8 cellular contexts compared by ENCODE assay signal in the genomic region with DNA sequence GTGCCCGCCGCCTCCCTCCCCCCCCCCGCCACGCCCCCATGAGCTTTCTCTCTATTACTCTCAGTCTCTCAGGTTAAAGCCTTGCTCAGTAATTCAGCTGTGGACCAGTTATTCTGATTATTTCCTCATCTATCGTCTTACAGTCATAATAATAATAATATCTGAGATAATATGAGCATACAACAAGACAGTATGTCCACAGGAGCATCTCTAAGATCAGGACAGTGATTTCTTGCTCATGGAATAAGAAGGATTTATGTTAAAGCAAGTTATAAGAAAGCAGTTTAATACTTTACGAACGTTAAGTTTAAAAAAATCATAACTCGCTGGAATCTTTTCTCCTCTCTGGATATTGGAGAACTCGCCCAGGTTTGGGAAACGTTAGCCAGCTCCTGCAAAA. TPM values are rescaled to one million over a fixed set of nuclear protein-coding genes. Genes with fewer than 3 reads are reported as not detected.
DNase-seq lines count a peak whose midpoint lies in the region; TF ChIP-seq lines count a peak whose summit lies in the region.

No MANE protein-coding gene starts in this region.

- H3K4me1 Mint-ChIP-seq in endothelial cell (ENCODE audit: unreplicated experiment) (peaks cover 20% of the 10 kb centered on the region), nephron progenitor cell (peaks cover 66% of the 10 kb centered on the region)

- no peaks in the 10 kb centered on the region for H3K79me2 ChIP-seq in PC-9 (ENCODE audit: low read depth)

- no peaks in the 10 kb centered on the region for H3K27me3 ChIP-seq in PC-9 (ENCODE audit: insufficient read depth, low read depth)

- POLR2A ChIA-PET in PC-9 (lab: Charles Lee; ENCODE audit: unreplicated experiment), result interaction anchor here (0.6 to 1.2 kb wide), 5 partner anchors 17 to 1370 kb away, joined by 3 to 7 read pairs (median 5); no protein-coding TSS in a partner anchor

- no peaks in the 10 kb centered on the region for H3K9me2 ChIP-seq in PC-9 (ENCODE audit: insufficient read depth)

- H3K27ac ChIP-seq in PC-9, result peak overlapping the region; percentile 97

- H3K4me3 Mint-ChIP-seq in endothelial cell (ENCODE audit: unreplicated experiment) (peak overlapping the region; percentile 79), nephron progenitor cell (peak overlapping the region; percentile 88)

- CTCF ChIA-PET in PC-9 (lab: Charles Lee), result interaction anchor here (0.5 to 0.6 kb wide), 2 partner anchors 16 to 339 kb away, joined by 4 to 6 read pairs; no protein-coding TSS in a partner anchor

- no peak overlapping the region for H3K27ac Mint-ChIP-seq in endothelial cell (ENCODE audit: unreplicated experiment)
- peak overlapping the region; percentile 91 for H3K27ac Mint-ChIP-seq in nephron progenitor cell

- H3K36me3 Mint-ChIP-seq in endothelial cell (ENCODE audit: low read depth, unreplicated experiment) (no peaks in the 10 kb centered on the region), nephron progenitor cell (ENCODE audit: low read depth) (no peaks in the 10 kb centered on the region)

- peak overlapping the region; percentile 85 for H2AFZ ChIP-seq in PC-9

- intact Hi-C loops in PC-9 (cut with micrococcal nuclease; ENCODE audit: unreplicated experiment), result loop anchor here (1.0 to 2.0 kb wide), 5 partner anchors 57 to 464 kb away; no protein-coding TSS in a partner anchor

- no TSS peak for BruUV-seq in PC-9 (replicated peaks; lab: Mats Ljungman, UMichigan)

- H3K4me1 ChIP-seq in PC-9 (replicated peaks; ENCODE audit: insufficient read depth), result peaks cover 78% of the 10 kb centered on the region

- H3K9me3 ChIP-seq in PC-9 (ENCODE audit: insufficient read depth, low read depth), result no peaks in the 10 kb centered on the region

- TF ChIP-seq CTCF in AG09309 (IDR thresholded peaks at IDR 0.05; ENCODE audit: control insufficient read depth, insufficient read depth, low read depth, low read length, missing control alignments) (no peak), PC-9 (conservative IDR thresholded peaks at IDR 0.05) (no peak), endothelial cell (IDR thresholded peaks at IDR 0.05; ENCODE audit: unreplicated experiment) (no peak), nephron progenitor cell (IDR thresholded peaks at IDR 0.05) (no peak)

- no peaks in the 10 kb centered on the region for H3K9me3 Mint-ChIP-seq in endothelial cell (ENCODE audit: unreplicated experiment)
- no peaks in the 10 kb centered on the region for H3K9me3 Mint-ChIP-seq in nephron progenitor cell

- H3F3A ChIP-seq in PC-9 (ENCODE audit: insufficient read depth, low read depth), result peaks cover 47% of the 10 kb centered on the region

- H3K27me3 Mint-ChIP-seq in endothelial cell (ENCODE audit: unreplicated experiment), result peaks cover 2% of the 10 kb centered on the region
- H3K27me3 Mint-ChIP-seq in nephron progenitor cell (ENCODE audit: low read depth, poor library complexity), result peaks cover 11% of the 10 kb centered on the region

- peak overlapping the region; percentile 98 for H3K4me2 ChIP-seq in PC-9

- peak overlapping the region; percentile 61 for H3K4me3 ChIP-seq in AG09309 (ENCODE audit: control insufficient read depth, low read depth, low read length)
- H3K4me3 ChIP-seq in PC-9, result peak overlapping the region; percentile 78

- no peak for DNase-seq in AG09309 (ENCODE audit: low read depth)
- DNase-seq in PC-9, result no peak
- DNase-seq in endothelial cell (ENCODE audit: low spot score), result no peak
- DNase-seq in nephron progenitor cell, result no peak
- no peak for DNase-seq in SHP77 treated with DMSO at 0.1 percent for 48 hours (lab: John Stamatoyannopoulos, UW)
- DNase-seq in stimulated activated naive CD4-positive, alpha-beta T cell (lab: John Stamatoyannopoulos, UW), result no peak
- DNase-seq in activated CD4-positive, alpha-beta T cell treated with anti-CD3 and anti-CD28 coated beads for 1 hour, result no peak
- DNase-seq in NCI-H1417 treated with DMSO at 0.1 percent for 48 hours (lab: John Stamatoyannopoulos, UW), result no peak

- H3K36me3 ChIP-seq in PC-9 (ENCODE audit: low read depth), result no peaks in the 10 kb centered on the region

- H4K20me1 ChIP-seq in PC-9 (ENCODE audit: insufficient read depth), result no peaks in the 10 kb centered on the region

RNA-seq across cellular contexts. Expression of gene LMCD1, which starts 0.7 kb away (rescaled TPM):
- total RNA-seq in PC-9 (2021) (10.0 and 10.3 TPM in 2 replicates), endothelial cell (ENCODE audit: unreplicated experiment) (9.5 TPM)
